11 cellular contexts compared by ENCODE assay signal in genomic region chr3:177491301-177492031, GRCh38.
DNase-seq lines count a peak whose midpoint lies in the region; ATAC-seq and TF ChIP-seq lines count a peak whose summit lies in the region.
"Had no signal": no experiment of that assay in that cellular context is flagged by ENCODE, and none has a peak within 500 bp of the region (broad histone marks: within the 10 kb centered on the region; RNA-seq: fewer than 3 reads in every experiment).

No MANE protein-coding gene starts in this region.

- intact Hi-C loops in mucosa of descending colon (cut with DNase I, micrococcal nuclease): no loop called here

- H3K9me3 Mint-ChIP-seq in activated CD4-positive, alpha-beta memory T cell treated with anti-CD3 and anti-CD28 coated beads, Interleukin-2, amount 10 ng/mL, durations not matched to agents 7 days and 5 days: no peaks in the 10 kb centered on the region

- no peak overlapping the region for H3K4me3 ChIP-seq in mucosa of descending colon
- H3K4me3 ChIP-seq: lung had no signal

- no peaks in the 10 kb centered on the region for H3K36me3 Mint-ChIP-seq in activated CD4-positive, alpha-beta memory T cell treated with anti-CD3 and anti-CD28 coated beads, Interleukin-2, amount 10 ng/mL, durations not matched to agents 7 days and 5 days (ENCODE audit: low read depth)

- DNase-seq in EH (ENCODE audit: low read depth) (peak; percentile 77), RPMI7951 (ENCODE audit: low read depth) (peak; percentile 98), foreskin melanocyte (peak; percentile 99), nucleus accumbens (lab: John Stamatoyannopoulos, UW) (peak in 48 of 56 donors; percentile 18 to 77 (median 53)), mucosa of descending colon (no peak)
- no peak for DNase-seq in activated CD4-positive, alpha-beta memory T cell treated with anti-CD3 and anti-CD28 coated beads, Interleukin-2, amount 10 ng/mL, durations not matched to agents 7 days and 5 days
- no peak for DNase-seq in central memory CD4-positive, alpha-beta T cell
- DNase-seq: DND-41, SIG-M5 had no signal

- CTCF ChIA-PET in activated CD4-positive, alpha-beta memory T cell treated with anti-CD3 and anti-CD28 coated beads, Interleukin-2, amount 10 ng/mL, durations not matched to agents 7 days and 5 days (lab: Charles Lee): interaction anchor here (0.7 kb wide), 1 partner anchor 72 kb away, joined by 3 read pairs; no protein-coding TSS in a partner anchor

- ATAC-seq in GM19035 (IDR thresholded peaks at IDR 0.05; ENCODE audit: unreplicated experiment) (no peak), mucosa of descending colon (no peak)

- no peaks in the 10 kb centered on the region for H3K4me1 ChIP-seq in mucosa of descending colon (ENCODE audit: low read depth)

- peaks cover 4% of the 10 kb centered on the region for H3K4me1 Mint-ChIP-seq in activated CD4-positive, alpha-beta memory T cell treated with anti-CD3 and anti-CD28 coated beads, Interleukin-2, amount 10 ng/mL, durations not matched to agents 7 days and 5 days

- H3K36me3 ChIP-seq in mucosa of descending colon (ENCODE audit: low read depth): no peaks in the 10 kb centered on the region

- H3K27me3 Mint-ChIP-seq in activated CD4-positive, alpha-beta memory T cell treated with anti-CD3 and anti-CD28 coated beads, Interleukin-2, amount 10 ng/mL, durations not matched to agents 7 days and 5 days: no peaks in the 10 kb centered on the region

- no peak for TF ChIP-seq CTCF in mucosa of descending colon (IDR thresholded peaks at IDR 0.05)

- POLR2A ChIA-PET in activated CD4-positive, alpha-beta memory T cell treated with anti-CD3 and anti-CD28 coated beads, Interleukin-2, amount 10 ng/mL, durations not matched to agents 7 days and 5 days (lab: Charles Lee): no interaction called here

- no peaks in the 10 kb centered on the region for H3K9me3 ChIP-seq in mucosa of descending colon

- H3K4me3 Mint-ChIP-seq in activated CD4-positive, alpha-beta memory T cell treated with anti-CD3 and anti-CD28 coated beads, Interleukin-2, amount 10 ng/mL, durations not matched to agents 7 days and 5 days: no peak overlapping the region

- no peak overlapping the region for H3K27ac Mint-ChIP-seq in activated CD4-positive, alpha-beta memory T cell treated with anti-CD3 and anti-CD28 coated beads, Interleukin-2, amount 10 ng/mL, durations not matched to agents 7 days and 5 days

Comparison
In these comparisons a context has a peak if more than half of its experiments do, and no peak if none do; other contexts are left out.
1. DNase-seq: peak in EH (single experiment), RPMI7951 (single experiment), foreskin melanocyte (single experiment) and nucleus accumbens (48 of 56); none in activated CD4-positive, alpha-beta memory T cell treated with anti-CD3 and anti-CD28 coated beads, Interleukin-2, amount 10 ng/mL, durations not matched to agents 7 days and 5 days (single experiment), central memory CD4-positive, alpha-beta T cell (single experiment) and mucosa of descending colon (0 of 3).